19 cellular contexts compared by ENCODE assay signal in the genomic region with DNA sequence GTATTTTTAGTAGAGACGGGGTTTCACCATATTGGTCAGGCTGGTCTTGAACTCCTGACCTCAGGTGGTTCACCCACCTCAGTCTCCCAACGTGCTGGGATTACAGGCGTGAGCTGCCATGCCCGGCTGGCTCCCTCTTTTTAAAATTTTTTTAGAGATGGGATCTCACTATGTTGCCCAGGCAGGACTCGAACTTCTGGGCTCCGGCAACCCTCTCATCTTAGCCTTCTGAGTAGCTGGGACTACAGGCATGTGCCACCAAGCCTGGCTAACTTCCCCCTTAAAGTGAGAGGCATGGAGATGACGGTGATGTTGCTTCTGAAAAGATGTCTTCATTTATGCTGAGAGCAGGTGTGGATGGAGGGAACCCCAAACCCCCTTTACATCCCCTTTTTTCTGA. TPM values are rescaled to one million over a fixed set of nuclear protein-coding genes. Genes with fewer than 3 reads are reported as not detected.
DNase-seq lines count a peak whose midpoint lies in the region; ATAC-seq and TF ChIP-seq lines count a peak whose summit lies in the region.
"Had no signal": no experiment of that assay in that cellular context is flagged by ENCODE, and none has a peak within 500 bp of the region (broad histone marks: within the 10 kb centered on the region; RNA-seq: fewer than 3 reads in every experiment).

No MANE protein-coding gene starts in this region.

- H3K27ac ChIP-seq in BLaER1 treated with 17β-estradiol and CSF1 and Interleukin-3, amounts not matched to agents 10 nM and 100 nM = no peak overlapping the region
- peak overlapping the region; percentile 10; the same call in 1 of the 2 replicates for H3K27ac ChIP-seq in Panc1 (ENCODE audit: low read length)
- H3K27ac ChIP-seq: 22Rv1 had no signal

- POLR2A ChIA-PET in Panc1 (lab: Charles Lee) = no interaction called here

- intact Hi-C loops in Panc1 (cut with micrococcal nuclease; ENCODE audit: unreplicated experiment) = no loop called here

- H3K27me3 Mint-ChIP-seq in glutamatergic neuron (ENCODE audit: unreplicated experiment) (peaks cover 17% of the 10 kb centered on the region), progenitor cell of endocrine pancreas (peaks cover 13% of the 10 kb centered on the region)

- peak overlapping the region in 6 of 11 experiments; percentile 1 to 96 (median 90); a peak in 10 of 22 replicates for H3K4me2 ChIP-seq in BLaER1 treated with 17β-estradiol and CSF1 and Interleukin-3, amounts not matched to agents 10 nM and 100 nM
- H3K4me2 ChIP-seq: A549 had no signal

- peak overlapping the region; percentile 30 for H3K4me3 Mint-ChIP-seq in glutamatergic neuron (ENCODE audit: unreplicated experiment)
- H3K4me3 Mint-ChIP-seq in progenitor cell of endocrine pancreas (ENCODE audit: low read depth) = no peak overlapping the region
- H3K4me3 Mint-ChIP-seq: CD14-positive monocyte; CD4-positive, alpha-beta memory T cell; HFFc6; IgD-negative memory B cell had no signal

- H3K4me1 ChIP-seq in BLaER1 treated with 17β-estradiol and CSF1 and Interleukin-3, amounts not matched to agents 10 nM and 100 nM = peaks cover 62 to 87% (median 80%) of the 10 kb centered on the region in 10 experiments
- H3K4me1 ChIP-seq in Panc1 (ENCODE audit: control insufficient read depth, insufficient read depth, low read length) = peaks cover 34% of the 10 kb centered on the region

- TF ChIP-seq CTCF in Panc1 (IDR thresholded peaks at IDR 0.05) (no peak), glutamatergic neuron (IDR thresholded peaks at IDR 0.05; ENCODE audit: partially characterized antibody, unreplicated experiment) (no peak), progenitor cell of endocrine pancreas (IDR thresholded peaks at IDR 0.05; ENCODE audit: unreplicated experiment) (no peak), GM13976 (IDR thresholded peaks at IDR 0.05; ENCODE audit: borderline replicate concordance, control extremely low read depth, extremely low read depth, insufficient read depth, missing control alignments) (no peak)

- DNase-seq in Panc1 (ENCODE audit: low read depth, low spot score) = no peak
- DNase-seq in glutamatergic neuron = no peak
- no peak for DNase-seq in progenitor cell of endocrine pancreas (ENCODE audit: low spot score, unreplicated experiment)
- no peak for DNase-seq in stimulated activated CD4-positive, alpha-beta T cell treated with anti-CD3 and anti-CD28 coated beads, Interleukin-4, amount 100 ng/mL, for 1 hour
- DNase-seq in GM13976 (ENCODE audit: low spot score) = no peak
- DNase-seq: AML-193; CD4-positive, alpha-beta memory T cell; DMS153; DMS79; GDM1; HCEC 1CT; HFFc6; KG1 had no signal

- H3K9me3 Mint-ChIP-seq in glutamatergic neuron (ENCODE audit: unreplicated experiment) (peaks cover 22% of the 10 kb centered on the region), progenitor cell of endocrine pancreas (ENCODE audit: low read depth) (no peaks in the 10 kb centered on the region)
- H3K9me3 Mint-ChIP-seq: CD14-positive monocyte; CD4-positive, alpha-beta memory T cell; HFFc6; IgD-negative memory B cell had no signal

- H3K4me3 ChIP-seq in BLaER1 treated with 17β-estradiol and CSF1 and Interleukin-3, amounts not matched to agents 10 nM and 100 nM = no peak overlapping the region
- no peak overlapping the region for H3K4me3 ChIP-seq in Panc1 (ENCODE audit: low read depth in 2 of 2, low read length in 2 of 2)
- H3K4me3 ChIP-seq: A549 had no signal

- 0 out of 22 replicates have a peak, but pooled peaks cover 0 to 5% (median 0%) of the 10 kb centered on the region in 11 experiments for H3K27me3 ChIP-seq in BLaER1 treated with 17β-estradiol and CSF1 and Interleukin-3, amounts not matched to agents 10 nM and 100 nM
- H3K27me3 ChIP-seq in Panc1 (ENCODE audit: control insufficient read depth, insufficient read depth, low read length) = no peaks in the 10 kb centered on the region

- no peaks in the 10 kb centered on the region for H4K20me1 ChIP-seq in BLaER1 treated with 17β-estradiol and CSF1 and Interleukin-3, amounts not matched to agents 10 nM and 100 nM

- H3K9me3 ChIP-seq in BLaER1 treated with 17β-estradiol and CSF1 and Interleukin-3, amounts not matched to agents 10 nM and 100 nM (replicated peaks in 1 of 11) = no peaks in the 10 kb centered on the region
- no peaks in the 10 kb centered on the region for H3K9me3 ChIP-seq in Panc1 (ENCODE audit: control insufficient read depth, insufficient read depth, low read depth, low read length)
- H3K9me3 ChIP-seq: A549 had no signal

- CTCF ChIA-PET in Panc1 (lab: Charles Lee) = no interaction called here

- ATAC-seq in Panc1 (no peak), GM19397 (IDR thresholded peaks at IDR 0.05; ENCODE audit: unreplicated experiment) (no peak)
- ATAC-seq: A549 had no signal

- H3K4me1 Mint-ChIP-seq in glutamatergic neuron (ENCODE audit: low read depth, unreplicated experiment) (peaks cover 49% of the 10 kb centered on the region), progenitor cell of endocrine pancreas (ENCODE audit: low read depth) (peaks cover 18% of the 10 kb centered on the region)

- BruUV-seq in Panc1 (replicated peaks; lab: Mats Ljungman, UMichigan) = no TSS peak

- H3K27ac Mint-ChIP-seq in glutamatergic neuron (ENCODE audit: unreplicated experiment) = peak overlapping the region; percentile 97
- peak overlapping the region; percentile 24 for H3K27ac Mint-ChIP-seq in progenitor cell of endocrine pancreas
- H3K27ac Mint-ChIP-seq: CD4-positive, alpha-beta memory T cell; HFFc6; IgD-negative memory B cell had no signal

- in situ Hi-C loops in Panc1 (cut with HindIII; ENCODE audit: low pct_unique_long_range_greater_than_20kb, low sequenced_read_pairs) = no loop called here
- in situ Hi-C loops in GM13976 (cut with MboI; ENCODE audit: low sequenced_read_pairs, unreplicated experiment) = no loop called here

- H3K36me3 ChIP-seq in BLaER1 treated with 17β-estradiol and CSF1 and Interleukin-3, amounts not matched to agents 10 nM and 100 nM = no peaks in the 10 kb centered on the region
- H3K36me3 ChIP-seq in Panc1 (ENCODE audit: control insufficient read depth, insufficient read depth, low read length) = no peaks in the 10 kb centered on the region

- no peak overlapping the region for H3K9ac ChIP-seq in BLaER1 treated with 17β-estradiol and CSF1 and Interleukin-3, amounts not matched to agents 10 nM and 100 nM

- H3K36me3 Mint-ChIP-seq in glutamatergic neuron (ENCODE audit: unreplicated experiment) = no peaks in the 10 kb centered on the region
- H3K36me3 Mint-ChIP-seq in progenitor cell of endocrine pancreas (ENCODE audit: insufficient read depth) = no peaks in the 10 kb centered on the region
- H3K36me3 Mint-ChIP-seq: CD14-positive monocyte; CD4-positive, alpha-beta memory T cell; IgD-negative memory B cell had no signal

RNA-seq across cellular contexts. Expression of a gene that starts 43.7 kb away (rescaled TPM):
- total RNA-seq in Panc1 (2021; ENCODE audit: unreplicated experiment) (22.6 TPM), glutamatergic neuron (ENCODE audit: unreplicated experiment) (75.7 TPM), progenitor cell of endocrine pancreas (33.3 and 42.7 TPM in 2 replicates)
- 10.4 TPM for polyA plus RNA-seq in Panc1 (2012; ENCODE audit: insufficient read length)
